ENCODE assay signal across 1 cellular context in genomic region chr9:3526166-3526902, GRCh38.
TF ChIP-seq lines count a peak whose summit lies in the region.

No MANE protein-coding gene starts in this region.

TF ChIP-seq in SK-N-SH, 30 proteins besides CTCF, POLR2A, EP300 and RAD21 (continued from another document):
- TF ChIP-seq USF2 (IDR thresholded peaks at IDR 0.05; ENCODE audit: borderline replicate concordance, low read depth, low read length) (no peak), TAF1 (IDR thresholded peaks at IDR 0.05; ENCODE audit: borderline replicate concordance, low read depth, low read length) (peak; percentile 87)
TF ChIP-seq in SK-N-SH: peak in this region for 7.
